ENCODE assay signal across 8 cellular contexts in genomic region chr4:87353592-87353991, GRCh38. TPM values are rescaled to one million over a fixed set of nuclear protein-coding genes. Genes with fewer than 3 reads are reported as not detected.
DNase-seq lines count a peak whose midpoint lies in the region; ATAC-seq and TF ChIP-seq lines count a peak whose summit lies in the region.

No MANE protein-coding gene starts in this region.

- H3K9me2 ChIP-seq in PC-3 (replicated peaks; ENCODE audit: low read length), result no peaks in the 10 kb centered on the region

- DNase-seq in BJ (ENCODE audit: low read depth) (no peak), PC-3 (peak; percentile 67), cerebellar cortex (ENCODE audit: low spot score) (peak; percentile 33), right lobe of liver (no peak), vagina (ENCODE audit: extremely low spot score in 2 of 2) (no peak), posterior vena cava (ENCODE audit: low spot score) (no peak)

- no peak overlapping the region for H2AFZ ChIP-seq in PC-3 (ENCODE audit: low read length)

- no peak overlapping the region for H3K4me3 ChIP-seq in BJ (ENCODE audit: low read depth, low read length)
- H3K4me3 ChIP-seq in PC-3 (ENCODE audit: low read length), result no peak overlapping the region
- no peak overlapping the region for H3K4me3 ChIP-seq in right lobe of liver
- no peak overlapping the region for H3K4me3 ChIP-seq in vagina

- H3K27me3 ChIP-seq in BJ (ENCODE audit: control insufficient read depth, insufficient read depth, low read length), result no peaks in the 10 kb centered on the region
- H3K27me3 ChIP-seq in PC-3 (ENCODE audit: low read length), result no peaks in the 10 kb centered on the region
- H3K27me3 ChIP-seq in right lobe of liver, result no peaks in the 10 kb centered on the region
- H3K27me3 ChIP-seq in vagina, result no peaks in the 10 kb centered on the region

- no peak overlapping the region for H3K4me2 ChIP-seq in PC-3 (ENCODE audit: low read length)

- TF ChIP-seq CTCF in BJ (IDR thresholded peaks at IDR 0.05; ENCODE audit: insufficient read depth, low read depth, low read length), result peak; percentile 64
- peak; percentile 76 for TF ChIP-seq CTCF in PC-3 (conservative IDR thresholded peaks at IDR 0.05; ENCODE audit: low read depth, low read length)
- TF ChIP-seq CTCF in right lobe of liver (IDR thresholded peaks at IDR 0.05), result peak; percentile 36 to 58 (median 40)
- TF ChIP-seq CTCF in vagina (IDR thresholded peaks at IDR 0.05), result peak in 2 of 3 experiments; percentile 26 to 71

- POLR2A ChIA-PET in BJ (lab: Charles Lee) (no interaction called here), PC-3 (lab: Charles Lee; ENCODE audit: unreplicated experiment) (no interaction called here)

- 13% methylated on average over 3 of the region's 3 CpGs for whole genome bisulfite sequencing in right lobe of liver (ENCODE audit: insufficient coverage, low coverage, low lambda C conversion rate, missing lambda C conversion rate)

- H3K27ac ChIP-seq in PC-3 (ENCODE audit: low read length) (no peak overlapping the region), right lobe of liver (no peak overlapping the region), vagina (peak overlapping the region; percentile 81)

- no peak overlapping the region for H3K9ac ChIP-seq in PC-3 (ENCODE audit: low read length)

- no peaks in the 10 kb centered on the region for H3F3A ChIP-seq in PC-3 (ENCODE audit: low read length, unreplicated experiment)

- BruUV-seq in PC-3 (replicated peaks; lab: Mats Ljungman, UMichigan), result no TSS peak

- peak; percentile 89 for ATAC-seq in GM18519 (IDR thresholded peaks at IDR 0.05; ENCODE audit: low FRiP score, unreplicated experiment)
- ATAC-seq in HG02973 (IDR thresholded peaks at IDR 0.05; ENCODE audit: unreplicated experiment), result peak; percentile 90
- ATAC-seq in PC-3, result peak; percentile 61
- peak in 3 of 4 donors; percentile 56 to 83 (median 77) for ATAC-seq in right lobe of liver

- no peaks in the 10 kb centered on the region for H4K20me1 ChIP-seq in PC-3 (ENCODE audit: low read length)

- CTCF ChIA-PET in BJ (lab: Yijun Ruan, JAX), result interaction anchor here (0.7 to 2.4 kb wide), 16 partner anchors 10 to 496 kb away, joined by 3 to 13 read pairs (median 3); no protein-coding TSS in a partner anchor
- CTCF ChIA-PET in PC-3 (lab: Charles Lee), result no interaction called here

- TF ChIP-seq POLR2A in right lobe of liver (IDR thresholded peaks at IDR 0.05) (no peak), vagina (IDR thresholded peaks at IDR 0.05) (no peak)

- H3K36me3 ChIP-seq in BJ (ENCODE audit: control insufficient read depth, insufficient read depth, low read length) (no peaks in the 10 kb centered on the region), PC-3 (ENCODE audit: low read depth, low read length) (no peaks in the 10 kb centered on the region), right lobe of liver (peaks cover 0 to 44% (median 3%) of the 10 kb centered on the region in 4 donors), vagina (peaks cover 0 to 20% of the 10 kb centered on the region in 2 donors)

- no peaks in the 10 kb centered on the region for H3K79me2 ChIP-seq in PC-3 (ENCODE audit: low read length)

- H3K9me3 ChIP-seq in PC-3 (ENCODE audit: low read length), result no peaks in the 10 kb centered on the region
- H3K9me3 ChIP-seq in right lobe of liver, result no peaks in the 10 kb centered on the region
- H3K9me3 ChIP-seq in vagina, result no peaks in the 10 kb centered on the region

- peaks cover 20% of the 10 kb centered on the region for H3K4me1 ChIP-seq in PC-3 (ENCODE audit: insufficient read depth, low read length)
- peaks cover 0 to 13% (median 0%) of the 10 kb centered on the region in 4 donors for H3K4me1 ChIP-seq in right lobe of liver
- peaks cover 9% of the 10 kb centered on the region for H3K4me1 ChIP-seq in vagina

- intact Hi-C loops in PC-3 (cut with micrococcal nuclease), result loop anchor here (5.0 kb wide), 1 partner anchor 484 kb away; no protein-coding TSS in a partner anchor
- intact Hi-C loops in right lobe of liver (cut with DNase I), result no loop called here
- intact Hi-C loops in vagina (cut with DNase I), result no loop called here
- intact Hi-C loops in posterior vena cava (cut with DNase I), result no loop called here

RNA-seq across cellular contexts. Expression of gene HSD17B13, which starts 30.9 kb away (rescaled TPM):
- polyA plus RNA-seq in BJ (2011; rRNA removed), result 0.07 TPM in 1 of 2 replicates, not detected in the other
- 0.05 and 0.10 TPM in 2 replicates for polyA minus RNA-seq in BJ (2011; rRNA and poly(A)+ RNA removed)
- total RNA-seq in PC-3 (2014; rRNA removed), result 0.18 TPM in 1 of 2 replicates, not detected in the other
- total RNA-seq in right lobe of liver, result 100 to 1,000 TPM in 2 of 6 experiments, 10 to 100 TPM in 4; 27.1 to 181 (median 65.3) TPM
- 23.8 TPM for total RNA-seq in vagina
- under 1 TPM; 0.24 to 0.32 TPM for total RNA-seq in posterior vena cava

RNA-seq across cellular contexts. Expression of gene HSD17B11, which starts 37.4 kb away (rescaled TPM):
- polyA plus RNA-seq in BJ (2011; rRNA removed), result 11.2 and 30.8 TPM in 2 replicates
- 6.8 and 6.9 TPM in 2 replicates for polyA minus RNA-seq in BJ (2011; rRNA and poly(A)+ RNA removed)
- total RNA-seq in PC-3 (2014; rRNA removed) (4.7 and 4.9 TPM in 2 replicates), right lobe of liver (100 to 1,000 TPM in 5 of 6 experiments, 10 to 100 TPM in 1; 36.1 to 170 (median 127) TPM), vagina (94.5 TPM), posterior vena cava (10 to 100 TPM; 31.1 to 36.1 TPM)

Comparison
In these comparisons a context has a peak if more than half of its experiments do, and no peak if none do; other contexts are left out.
1. DNase-seq: peak in PC-3 (single experiment) and cerebellar cortex (single experiment); none in BJ (single experiment), right lobe of liver (0 of 3), vagina (0 of 2) and posterior vena cava (single experiment).
2. RNA of gene HSD17B13, which starts 30.9 kb away (total RNA-seq): 27.1 to 181 TPM in right lobe of liver and 23.8 TPM in vagina (single experiment); 0.24 to 0.32 TPM in posterior vena cava and 0.18 TPM in PC-3; every median in the first group is over 10 times any median in the second.
3. Peak in every context shown above with its lines, with median percentiles within 50 percentile points of each other: CTCF ChIP-seq and ATAC-seq.